Comparison of ENCODE assay signal across 10 cellular contexts in the genomic region with DNA sequence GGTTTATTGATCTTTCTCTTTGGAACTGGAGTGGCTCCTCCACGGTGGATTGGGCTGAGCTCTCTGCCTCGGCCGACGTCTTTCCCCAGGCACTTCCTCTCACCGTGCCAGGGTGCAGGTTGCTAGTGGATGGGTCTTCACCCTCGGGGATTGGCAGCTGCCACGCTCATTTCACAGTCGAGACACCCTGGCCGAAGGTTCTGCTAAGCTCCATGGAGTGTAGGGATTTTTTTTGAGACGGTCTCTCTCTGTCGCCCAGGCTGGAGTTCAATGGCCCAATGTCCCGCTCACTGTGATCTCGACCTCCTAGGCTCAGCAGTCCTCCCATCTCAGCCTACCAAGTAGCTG.
DNase-seq lines count a peak whose midpoint lies in the region; ATAC-seq and TF ChIP-seq lines count a peak whose summit lies in the region.
"Had no signal": no experiment of that assay in that cellular context is flagged by ENCODE, and none has a peak within 500 bp of the region (broad histone marks: within the 10 kb centered on the region; RNA-seq: fewer than 3 reads in every experiment).

No MANE protein-coding gene starts in this region.

- H3K4me1 Mint-ChIP-seq in activated T-cell treated with anti-CD3 and anti-CD28 coated beads, Interleukin-2, amount 50 U/mL, for 24 hours (ENCODE audit: low read depth) = peaks cover 60% of the 10 kb centered on the region
- peaks cover 48% of the 10 kb centered on the region for H3K4me1 Mint-ChIP-seq in activated naive CD8-positive, alpha-beta T cell treated with anti-CD3 and anti-CD28 coated beads, Interleukin-2, amount 50 U/mL, for 24 hours
- peaks cover 60% of the 10 kb centered on the region for H3K4me1 Mint-ChIP-seq in mesothelial cell of epicardium

- H3K4me3 ChIP-seq in tibial artery = no peak overlapping the region
- H3K4me3 ChIP-seq in HAP-1 = no peak overlapping the region

- no peaks in the 10 kb centered on the region for H3K9me3 Mint-ChIP-seq in activated T-cell treated with anti-CD3 and anti-CD28 coated beads, Interleukin-2, amount 50 U/mL, for 24 hours
- no peaks in the 10 kb centered on the region for H3K9me3 Mint-ChIP-seq in activated naive CD8-positive, alpha-beta T cell treated with anti-CD3 and anti-CD28 coated beads, Interleukin-2, amount 50 U/mL, for 24 hours
- no peaks in the 10 kb centered on the region for H3K9me3 Mint-ChIP-seq in mesothelial cell of epicardium

- TF ChIP-seq CTCF in mesothelial cell of epicardium (IDR thresholded peaks at IDR 0.05; ENCODE audit: unreplicated experiment) = no peak
- no peak for TF ChIP-seq CTCF in tibial artery (IDR thresholded peaks at IDR 0.05)
- no peak for TF ChIP-seq CTCF in GM20000 (IDR thresholded peaks at IDR 0.05; ENCODE audit: extremely low read depth, missing control alignments)

- peaks cover 0 to 6% (median 4%) of the 10 kb centered on the region in 3 donors for H3K36me3 ChIP-seq in tibial artery
- H3K36me3 ChIP-seq in HAP-1 (replicated peaks) = 0 out of 2 replicates have a peak, but pooled peaks cover 3% of the 10 kb centered on the region

- peak overlapping the region; percentile 62 for H3K4me3 Mint-ChIP-seq in activated T-cell treated with anti-CD3 and anti-CD28 coated beads, Interleukin-2, amount 50 U/mL, for 24 hours
- H3K4me3 Mint-ChIP-seq in activated naive CD8-positive, alpha-beta T cell treated with anti-CD3 and anti-CD28 coated beads, Interleukin-2, amount 50 U/mL, for 24 hours = peak overlapping the region; percentile 64
- no peak overlapping the region for H3K4me3 Mint-ChIP-seq in mesothelial cell of epicardium

- peak overlapping the region; percentile 93 for H3K27ac Mint-ChIP-seq in activated T-cell treated with anti-CD3 and anti-CD28 coated beads, Interleukin-2, amount 50 U/mL, for 24 hours
- peak overlapping the region; percentile 80 for H3K27ac Mint-ChIP-seq in activated naive CD8-positive, alpha-beta T cell treated with anti-CD3 and anti-CD28 coated beads, Interleukin-2, amount 50 U/mL, for 24 hours
- peak overlapping the region; percentile 86 for H3K27ac Mint-ChIP-seq in mesothelial cell of epicardium

- no peaks in the 10 kb centered on the region for H3K27me3 ChIP-seq in tibial artery
- H3K27me3 ChIP-seq in HAP-1 (ENCODE audit: low read depth) = no peaks in the 10 kb centered on the region

- no peaks in the 10 kb centered on the region for H3K27me3 Mint-ChIP-seq in activated T-cell treated with anti-CD3 and anti-CD28 coated beads, Interleukin-2, amount 50 U/mL, for 24 hours
- H3K27me3 Mint-ChIP-seq in activated naive CD8-positive, alpha-beta T cell treated with anti-CD3 and anti-CD28 coated beads, Interleukin-2, amount 50 U/mL, for 24 hours = no peaks in the 10 kb centered on the region
- no peaks in the 10 kb centered on the region for H3K27me3 Mint-ChIP-seq in mesothelial cell of epicardium (ENCODE audit: low read depth)

- H3K4me1 ChIP-seq in tibial artery (peaks cover 3 to 84% (median 66%) of the 10 kb centered on the region in 4 donors), HAP-1 (no peaks in the 10 kb centered on the region)

- in situ Hi-C loops in HAP-1 (cut with MboI; ENCODE audit: low sequenced_read_pairs) = no loop called here

- no peak for ATAC-seq in activated naive CD8-positive, alpha-beta T cell treated with anti-CD3 and anti-CD28 coated beads, Interleukin-2, amount 50 U/mL, for 24 hours
- no peak for ATAC-seq in GM19324 (IDR thresholded peaks at IDR 0.05; ENCODE audit: low FRiP score, unreplicated experiment)

- no peak for DNase-seq in activated T-cell treated with anti-CD3 and anti-CD28 coated beads, Interleukin-2, amount 50 U/mL, for 24 hours
- no peak for DNase-seq in activated T-cell treated with anti-CD3 and anti-CD28 coated beads, Interleukin-2, amount 50 U/mL, for 48 hours
- DNase-seq in activated naive CD8-positive, alpha-beta T cell treated with anti-CD3 and anti-CD28 coated beads, Interleukin-2, amount 50 U/mL, for 24 hours = no peak
- DNase-seq in mesothelial cell of epicardium (ENCODE audit: low spot score in 2 of 2, unreplicated experiment in 2 of 2) (no peak), tibial artery (no peak), HAP-1 (ENCODE audit: low spot score in 2 of 2) (no peak), GM20000 (ENCODE audit: low spot score) (no peak)
- DNase-seq: AML-193, NCI-H1048 had no signal

- intact Hi-C loops in tibial artery (cut with DNase I; ENCODE audit: low total_unique reads) = no loop called here

- H3K36me3 Mint-ChIP-seq in activated T-cell treated with anti-CD3 and anti-CD28 coated beads, Interleukin-2, amount 50 U/mL, for 24 hours (ENCODE audit: low read depth) = no peaks in the 10 kb centered on the region
- H3K36me3 Mint-ChIP-seq in activated naive CD8-positive, alpha-beta T cell treated with anti-CD3 and anti-CD28 coated beads, Interleukin-2, amount 50 U/mL, for 24 hours (ENCODE audit: low read depth) = no peaks in the 10 kb centered on the region
- no peaks in the 10 kb centered on the region for H3K36me3 Mint-ChIP-seq in mesothelial cell of epicardium

- H3K9me3 ChIP-seq in tibial artery = no peaks in the 10 kb centered on the region
- no peaks in the 10 kb centered on the region for H3K9me3 ChIP-seq in HAP-1

- peak overlapping the region; percentile 34 to 79 for H3K27ac ChIP-seq in tibial artery
